ENCODE assay signal across 18 cellular contexts in the genomic region with DNA sequence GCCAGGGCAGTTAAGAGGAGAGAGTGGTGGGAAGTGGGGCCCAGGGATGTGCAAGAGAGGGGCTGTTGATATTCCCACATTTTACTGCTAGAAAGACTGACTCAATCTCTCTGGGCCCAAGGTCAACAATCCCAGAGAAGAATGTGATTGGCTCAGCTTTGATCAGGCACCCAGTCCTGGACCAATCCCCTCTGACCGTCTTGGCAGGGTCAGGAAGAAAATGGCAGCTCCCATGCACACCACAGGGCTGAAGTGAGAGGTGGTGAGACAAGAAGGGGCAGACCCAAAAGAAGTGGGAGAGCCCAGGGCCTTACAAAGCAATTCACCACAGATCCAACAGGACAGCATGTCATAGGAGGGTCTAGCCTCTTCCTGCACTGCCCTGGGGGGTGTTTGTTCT. TPM values are rescaled to one million over a fixed set of nuclear protein-coding genes. Genes with fewer than 3 reads are reported as not detected.
DNase-seq lines count a peak whose midpoint lies in the region; ATAC-seq and TF ChIP-seq lines count a peak whose summit lies in the region.
"Had no signal": no experiment of that assay in that cellular context is flagged by ENCODE, and none has a peak within 500 bp of the region (broad histone marks: within the 10 kb centered on the region; RNA-seq: fewer than 3 reads in every experiment).

No MANE protein-coding gene starts in this region.

- H3K27me3 ChIP-seq in neuronal stem cell (ENCODE audit: control insufficient read depth in 3 of 3, insufficient read depth in 3 of 3, low read depth in 1 of 3, low read length in 3 of 3): peaks cover 0 to 26% (median 0%) of the 10 kb centered on the region in 3 experiments

- H3K9me3 Mint-ChIP-seq in activated T-cell treated with anti-CD3 and anti-CD28 coated beads, Interleukin-2, amount 50 U/mL, for 4 hours: no peaks in the 10 kb centered on the region
- no peaks in the 10 kb centered on the region for H3K9me3 Mint-ChIP-seq in T-cell
- H3K9me3 Mint-ChIP-seq in dendritic cell treated with granulocyte-macrophage colony-stimulating factor and Interleukin-4, amounts not matched to agents 40 ng/mL and 50 ng/mL, for 4 days: no peaks in the 10 kb centered on the region
- H3K9me3 Mint-ChIP-seq in type B pancreatic cell: no peaks in the 10 kb centered on the region
- H3K9me3 Mint-ChIP-seq: CD8-positive, alpha-beta T cell had no signal

- H2BK5ac ChIP-seq in neuronal stem cell (ENCODE audit: low read length): no peak overlapping the region

- CTCF ChIA-PET in T-cell (lab: Charles Lee): interaction anchor here in 1 of 2 donors (0.5 to 0.7 kb wide), 2 partner anchors 37 to 337 kb away, joined by 3 to 4 read pairs; no protein-coding TSS in a partner anchor

- peak overlapping the region; percentile 11 for H3K4me3 Mint-ChIP-seq in activated T-cell treated with anti-CD3 and anti-CD28 coated beads, Interleukin-2, amount 50 U/mL, for 4 hours
- H3K4me3 Mint-ChIP-seq in T-cell (peak overlapping the region in 1 of 3 donors; percentile 2), type B pancreatic cell (no peak overlapping the region)
- H3K4me3 Mint-ChIP-seq in dendritic cell treated with granulocyte-macrophage colony-stimulating factor and Interleukin-4, amounts not matched to agents 40 ng/mL and 50 ng/mL, for 4 days: no peak overlapping the region
- H3K4me3 Mint-ChIP-seq: CD8-positive, alpha-beta T cell had no signal

- no peaks in the 10 kb centered on the region for H3K36me3 Mint-ChIP-seq in activated T-cell treated with anti-CD3 and anti-CD28 coated beads, Interleukin-2, amount 50 U/mL, for 4 hours (ENCODE audit: insufficient read depth)
- H3K36me3 Mint-ChIP-seq in T-cell (no peaks in the 10 kb centered on the region), type B pancreatic cell (no peaks in the 10 kb centered on the region)
- H3K36me3 Mint-ChIP-seq in dendritic cell treated with granulocyte-macrophage colony-stimulating factor and Interleukin-4, amounts not matched to agents 40 ng/mL and 50 ng/mL, for 4 days (ENCODE audit: low read depth): no peaks in the 10 kb centered on the region
- H3K36me3 Mint-ChIP-seq: CD8-positive, alpha-beta T cell had no signal

- H3K23ac ChIP-seq in neuronal stem cell (ENCODE audit: low read depth, low read length, poor library complexity): no peak overlapping the region

- no peak overlapping the region for H2BK12ac ChIP-seq in neuronal stem cell (ENCODE audit: low read length)

- no peak overlapping the region for H4K91ac ChIP-seq in neuronal stem cell (ENCODE audit: low read depth, low read length, poor library complexity)

- no peak overlapping the region for H2BK120ac ChIP-seq in neuronal stem cell (ENCODE audit: low read depth, low read length)

- DNase-seq in activated T-cell treated with anti-CD3 and anti-CD28 coated beads, Interleukin-2, amount 50 U/mL, for 4 hours: no peak
- no peak for DNase-seq in activated T-cell treated with anti-CD3 and anti-CD28 coated beads, Interleukin-2, amount 50 U/mL, for 1 hour
- DNase-seq in T-cell (no peak), neuronal stem cell (ENCODE audit: low spot score) (no peak), NCI-H2081 (lab: John Stamatoyannopoulos, UW) (no peak), type B pancreatic cell (ENCODE audit: extremely low spot score, unreplicated experiment) (no peak)
- DNase-seq in stimulated activated CD4-positive, alpha-beta T cell treated with anti-CD3 and anti-CD28 coated beads, Interleukin-1b, Interleukin-23, amount 100 ng/mL, for 48 hours: no peak
- DNase-seq: AML-193; CD8-positive, alpha-beta T cell; KBM-7; NCI-H1048; NCI-H1694; NCI-H345; NCI-H526 treated with DMSO at 0.1 percent for 48 hours; NK-92 treated with Interleukin-12 subunit alpha and Interleukin-12 subunit beta, amount 100 ng/mL, for 24 hours had no signal

- H3K27ac Mint-ChIP-seq in T-cell (peak overlapping the region; percentile 58 to 84), type B pancreatic cell (no peak overlapping the region)
- peak overlapping the region; percentile 97 for H3K27ac Mint-ChIP-seq in dendritic cell treated with granulocyte-macrophage colony-stimulating factor and Interleukin-4, amounts not matched to agents 40 ng/mL and 50 ng/mL, for 4 days
- H3K27ac Mint-ChIP-seq: CD8-positive, alpha-beta T cell had no signal

- no peak overlapping the region for H4K8ac ChIP-seq in neuronal stem cell (ENCODE audit: low read depth, low read length)

- H3K27me3 Mint-ChIP-seq in activated T-cell treated with anti-CD3 and anti-CD28 coated beads, Interleukin-2, amount 50 U/mL, for 4 hours (ENCODE audit: low read depth): no peaks in the 10 kb centered on the region
- H3K27me3 Mint-ChIP-seq in T-cell (no peaks in the 10 kb centered on the region), type B pancreatic cell (peaks cover 4% of the 10 kb centered on the region)
- no peaks in the 10 kb centered on the region for H3K27me3 Mint-ChIP-seq in dendritic cell treated with granulocyte-macrophage colony-stimulating factor and Interleukin-4, amounts not matched to agents 40 ng/mL and 50 ng/mL, for 4 days

- no peaks in the 10 kb centered on the region for H3K9me3 ChIP-seq in neuronal stem cell (replicated peaks in 1 of 2; ENCODE audit: control insufficient read depth in 2 of 2, insufficient read depth in 1 of 2, low read depth in 1 of 2, low read length in 2 of 2)

- no peak overlapping the region for H3K18ac ChIP-seq in neuronal stem cell (ENCODE audit: low read length)

- no peaks in the 10 kb centered on the region for H3K36me3 ChIP-seq in neuronal stem cell (replicated peaks in 1 of 2; ENCODE audit: control insufficient read depth in 2 of 2, insufficient read depth in 2 of 2, low read length in 2 of 2)

- intact Hi-C loops in dendritic cell treated with granulocyte-macrophage colony-stimulating factor and Interleukin-4, amounts not matched to agents 40 ng/mL and 50 ng/mL, for 4 days (cut with micrococcal nuclease): no loop called here

- POLR2A ChIA-PET in T-cell (lab: Charles Lee): interaction anchor here in 1 of 2 donors (0.5 kb wide), 1 partner anchor 10 kb away, joined by 3 read pairs; no protein-coding TSS in a partner anchor

- H3K4me1 ChIP-seq in neuronal stem cell (ENCODE audit: control insufficient read depth in 2 of 2, insufficient read depth in 1 of 2, low read depth in 1 of 2, low read length in 2 of 2): peaks cover 0 to 17% of the 10 kb centered on the region in 2 donors

- no peak overlapping the region for H3K14ac ChIP-seq in neuronal stem cell (ENCODE audit: low read length)

- no peak overlapping the region for H3K27ac ChIP-seq in neuronal stem cell (replicated peaks; ENCODE audit: low read length)
- H3K27ac ChIP-seq: HL-60, RWPE1 had no signal

- no CpG with 5 or more reads among the region's 1 CpG for WGBS in neuronal stem cell (ENCODE audit: extremely low coverage in 2 of 2, insufficient read length in 2 of 2, insufficient replicate concordance in 1 of 2), 2 donors

- H3K9ac ChIP-seq in neuronal stem cell (ENCODE audit: low read depth, low read length, poor library complexity): no peak overlapping the region

- H3K4ac ChIP-seq in neuronal stem cell (ENCODE audit: low read length): no peak overlapping the region

- no peak overlapping the region for H3K4me3 ChIP-seq in neuronal stem cell (ENCODE audit: low read length in 2 of 2)

- no peak for TF ChIP-seq CTCF in type B pancreatic cell (conservative IDR thresholded peaks at IDR 0.05)

- H2BK15ac ChIP-seq in neuronal stem cell (ENCODE audit: low read length): peak overlapping the region; percentile 19

- no peaks in the 10 kb centered on the region for H3K79me1 ChIP-seq in neuronal stem cell (ENCODE audit: low read depth, low read length)

- H2AK5ac ChIP-seq in neuronal stem cell (ENCODE audit: low read depth, low read length): no peak overlapping the region

- H3K4me1 Mint-ChIP-seq in activated T-cell treated with anti-CD3 and anti-CD28 coated beads, Interleukin-2, amount 50 U/mL, for 4 hours (ENCODE audit: low read depth): peaks cover 66% of the 10 kb centered on the region
- H3K4me1 Mint-ChIP-seq in T-cell (peaks cover 49 to 71% (median 55%) of the 10 kb centered on the region in 3 donors), type B pancreatic cell (ENCODE audit: unreplicated experiment) (peaks cover 15% of the 10 kb centered on the region)
- H3K4me1 Mint-ChIP-seq in dendritic cell treated with granulocyte-macrophage colony-stimulating factor and Interleukin-4, amounts not matched to agents 40 ng/mL and 50 ng/mL, for 4 days (ENCODE audit: low read depth): peaks cover 85% of the 10 kb centered on the region

- no peak for ATAC-seq in activated T-cell treated with anti-CD3 and anti-CD28 coated beads, Interleukin-2, amount 50 U/mL, for 4 hours
- no peak for ATAC-seq in T-cell (replicated peaks in 1 of 4)
- ATAC-seq: CD8-positive, alpha-beta T cell had no signal

- no peak overlapping the region for H2AFZ ChIP-seq in neuronal stem cell (ENCODE audit: low read length)

- no peak overlapping the region for H3K4me2 ChIP-seq in neuronal stem cell (ENCODE audit: insufficient read depth, low read length, poor library complexity, severe bottlenecking)

RNA-seq across cellular contexts. Expression of a gene that starts 3.3 kb away (rescaled TPM):
- total RNA-seq in activated T-cell treated with anti-CD3 and anti-CD28 coated beads, Interleukin-2, amount 50 U/mL, for 4 hours: under 1 TPM; 0.05 to 0.28 (median 0.18) TPM
- total RNA-seq in T-cell: under 1 TPM; 0.15 to 0.45 (median 0.16) TPM
- polyA plus RNA-seq in neuronal stem cell (2013, experiment 1 of 2): 1.4 TPM
- polyA plus RNA-seq in neuronal stem cell (2013, experiment 2 of 2): 1.3 TPM
- total RNA-seq in type B pancreatic cell (ENCODE audit: low replicate concordance): 0.31 TPM in 1 of 2 replicates, not detected in the other

RNA-seq across cellular contexts. Expression of a gene that starts 50.5 kb away (rescaled TPM):
- 100 to 1,000 TPM; 238 to 274 (median 240) TPM for total RNA-seq in activated T-cell treated with anti-CD3 and anti-CD28 coated beads, Interleukin-2, amount 50 U/mL, for 4 hours
- total RNA-seq in T-cell (100 to 1,000 TPM in 2 of 5 donors, 10 to 100 TPM in 3; 81.4 to 134 (median 98.3) TPM), type B pancreatic cell (ENCODE audit: low replicate concordance) (47.0 and 82.1 TPM in 2 replicates)
- polyA plus RNA-seq in neuronal stem cell (2013, experiment 1 of 2): 0.29 TPM
- polyA plus RNA-seq in neuronal stem cell (2013, experiment 2 of 2): 0.48 TPM
